In genomic region chr18:61727794-61728193, GRCh38 we compare ENCODE assay signal across 1 cellular context.
A peak's percentile ranks its signal among the peaks of the same experiment; 100 is the strongest.
TF ChIP-seq lines count a peak whose summit lies in the region.

No MANE protein-coding gene starts in this region.

TF ChIP-seq in endothelial cell of umbilical vein, 7 proteins besides CTCF, POLR2A, EP300 and RAD21:
- peak; percentile 4 for TF ChIP-seq FOS (IDR thresholded peaks at IDR 0.05; ENCODE audit: borderline replicate concordance, insufficient read depth, low read length)
